ENCODE assay signal across 16 cellular contexts in the genomic region with DNA sequence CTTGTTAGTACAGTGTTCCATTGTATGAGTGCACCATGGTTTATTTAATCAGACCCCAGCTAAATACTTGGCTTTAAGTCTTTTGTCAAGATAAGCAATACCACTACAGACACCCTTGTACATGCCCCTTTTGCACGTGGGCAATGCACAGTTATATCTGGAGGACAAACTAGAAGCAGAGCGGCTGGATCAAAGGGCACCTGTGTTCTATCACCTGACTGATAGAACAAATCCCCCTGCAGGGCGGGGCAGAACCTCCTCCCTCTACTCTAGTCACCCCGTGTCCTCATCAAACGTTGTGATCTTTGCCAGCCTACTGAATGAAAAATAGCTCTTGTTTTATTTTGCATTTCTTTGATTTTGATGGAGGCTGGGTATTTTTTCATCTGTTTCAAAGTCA.
A peak's percentile ranks its signal among the peaks of the same experiment; 100 is the strongest.
DNase-seq lines count a peak whose midpoint lies in the region; ATAC-seq and TF ChIP-seq lines count a peak whose summit lies in the region.
"Had no signal": no experiment of that assay in that cellular context is flagged by ENCODE, and none has a peak within 500 bp of the region (broad histone marks: within the 10 kb centered on the region; RNA-seq: fewer than 3 reads in every experiment).

No MANE protein-coding gene starts in this region.

- no peaks in the 10 kb centered on the region for H3K27me3 ChIP-seq in CD4-positive, alpha-beta T cell (ENCODE audit: control insufficient read depth, insufficient read depth, low read length)

- peak in 5 of 10 experiments; percentile 19 to 64 (median 36) for DNase-seq in CD4-positive, alpha-beta T cell
- peak; percentile 27 for DNase-seq in COLO668 (lab: John Stamatoyannopoulos, UW; ENCODE audit: unreplicated experiment)
- DNase-seq in NCI-H748 treated with DMSO at 0.1 percent for 48 hours (lab: John Stamatoyannopoulos, UW): peak; percentile 8
- peak; percentile 15 for DNase-seq in activated naive CD8-positive, alpha-beta T cell treated with anti-CD3 and anti-CD28 coated beads for 36 hours
- no peak for DNase-seq in GDM1 (lab: John Stamatoyannopoulos, UW)
- DNase-seq in effector memory CD8-positive, alpha-beta T cell: no peak
- DNase-seq in NCI-H2107 (lab: John Stamatoyannopoulos, UW): no peak
- DNase-seq: GM23248, NCI-H774, right cardiac atrium, Right ventricle myocardium superior had no signal

- CTCF ChIA-PET in CD4-positive, alpha-beta T cell (lab: Charles Lee): interaction anchor here (1.3 to 2.8 kb wide), 2 partner anchors 34 to 39 kb away, joined by 3 to 6 read pairs; no protein-coding TSS in a partner anchor

- H3K27me3 Mint-ChIP-seq in CD4-positive, alpha-beta T cell: peaks cover 28% of the 10 kb centered on the region
- peaks cover 42% of the 10 kb centered on the region for H3K27me3 Mint-ChIP-seq in activated naive CD8-positive, alpha-beta T cell treated with anti-CD3 and anti-CD28 coated beads for 36 hours
- peaks cover 0 to 52% of the 10 kb centered on the region in 2 donors for H3K27me3 Mint-ChIP-seq in effector memory CD8-positive, alpha-beta T cell

- ATAC-seq in CD4-positive, alpha-beta T cell (ENCODE audit: poor library complexity): peak; percentile 97
- ATAC-seq in effector memory CD8-positive, alpha-beta T cell (replicated peaks): no peak
- ATAC-seq: right cardiac atrium had no signal

- no peak overlapping the region for H3K27ac Mint-ChIP-seq in CD4-positive, alpha-beta T cell
- H3K27ac Mint-ChIP-seq in activated naive CD8-positive, alpha-beta T cell treated with anti-CD3 and anti-CD28 coated beads for 36 hours: no peak overlapping the region
- no peak overlapping the region for H3K27ac Mint-ChIP-seq in effector memory CD8-positive, alpha-beta T cell
- H3K27ac Mint-ChIP-seq: IgD-negative memory B cell; nephron; stimulated activated naive CD8-positive, alpha-beta T cell treated with anti-CD3 and anti-CD28 coated beads, Interleukin-15, Interleukin-2, amounts not matched to agents 100 ng/mL and 50 ng/mL, for 24 hours had no signal

- intact Hi-C loops in CD4-positive, alpha-beta T cell (cut with DNase I, micrococcal nuclease): no loop called here

- H3K27ac ChIP-seq in CD4-positive, alpha-beta T cell (ENCODE audit: low read depth, low read length): no peak overlapping the region
- H3K27ac ChIP-seq: GM23248 had no signal

- peak overlapping the region; percentile 13 for H3K4me3 Mint-ChIP-seq in CD4-positive, alpha-beta T cell
- H3K4me3 Mint-ChIP-seq in activated naive CD8-positive, alpha-beta T cell treated with anti-CD3 and anti-CD28 coated beads for 36 hours: no peak overlapping the region
- H3K4me3 Mint-ChIP-seq in effector memory CD8-positive, alpha-beta T cell: no peak overlapping the region
- H3K4me3 Mint-ChIP-seq: brain; CD14-positive monocyte; IgD-negative memory B cell; nephron; stimulated activated naive CD8-positive, alpha-beta T cell treated with anti-CD3 and anti-CD28 coated beads, Interleukin-15, Interleukin-2, amounts not matched to agents 100 ng/mL and 50 ng/mL, for 24 hours had no signal

- TF ChIP-seq CTCF in CD4-positive, alpha-beta T cell (IDR thresholded peaks at IDR 0.05): no peak

- POLR2A ChIA-PET in CD4-positive, alpha-beta T cell (lab: Charles Lee): interaction anchor here (0.6 to 1.5 kb wide), 3 partner anchors 25 to 68 kb away, joined by 3 to 4 read pairs (median 3); no protein-coding TSS in a partner anchor

- H3K9me3 ChIP-seq in CD4-positive, alpha-beta T cell (ENCODE audit: control insufficient read depth, low read length): no peaks in the 10 kb centered on the region

- peaks cover 21% of the 10 kb centered on the region for H3K4me1 Mint-ChIP-seq in CD4-positive, alpha-beta T cell (ENCODE audit: low read depth)
- H3K4me1 Mint-ChIP-seq in activated naive CD8-positive, alpha-beta T cell treated with anti-CD3 and anti-CD28 coated beads for 36 hours: peaks cover 20% of the 10 kb centered on the region
- H3K4me1 Mint-ChIP-seq in effector memory CD8-positive, alpha-beta T cell (ENCODE audit: low read depth in 2 of 2): peaks cover 9 to 10% of the 10 kb centered on the region in 2 donors

- H3K9me3 Mint-ChIP-seq in CD4-positive, alpha-beta T cell: no peaks in the 10 kb centered on the region
- peaks cover 3% of the 10 kb centered on the region for H3K9me3 Mint-ChIP-seq in activated naive CD8-positive, alpha-beta T cell treated with anti-CD3 and anti-CD28 coated beads for 36 hours
- no peaks in the 10 kb centered on the region for H3K9me3 Mint-ChIP-seq in effector memory CD8-positive, alpha-beta T cell

- no peaks in the 10 kb centered on the region for H3K36me3 Mint-ChIP-seq in CD4-positive, alpha-beta T cell (ENCODE audit: low read depth)
- H3K36me3 Mint-ChIP-seq in activated naive CD8-positive, alpha-beta T cell treated with anti-CD3 and anti-CD28 coated beads for 36 hours: peaks cover 1% of the 10 kb centered on the region
- H3K36me3 Mint-ChIP-seq in effector memory CD8-positive, alpha-beta T cell (ENCODE audit: insufficient read depth): no peaks in the 10 kb centered on the region
- H3K36me3 Mint-ChIP-seq: brain, CD14-positive monocyte, IgD-negative memory B cell had no signal

Comparison
In these comparisons a context has a peak if more than half of its experiments do, and no peak if none do; other contexts are left out.
1. DNase-seq: peak in COLO668 (single experiment), NCI-H748 treated with DMSO at 0.1 percent for 48 hours (single experiment) and activated naive CD8-positive, alpha-beta T cell treated with anti-CD3 and anti-CD28 coated beads for 36 hours (single experiment); none in GDM1 (single experiment), effector memory CD8-positive, alpha-beta T cell (0 of 3) and NCI-H2107 (single experiment).